21 cellular contexts compared by ENCODE assay signal in genomic region chr16:50430076-50430475, GRCh38.
"Had no signal": no experiment of that assay in that cellular context is flagged by ENCODE, and none has a peak within 500 bp of the region (broad histone marks: within the 10 kb centered on the region; RNA-seq: fewer than 3 reads in every experiment).

No MANE protein-coding gene starts in this region.

- H3K4me1 Mint-ChIP-seq: activated naive CD8-positive, alpha-beta T cell treated with anti-CD3 and anti-CD28 coated beads, Interleukin-2, amount 10 ng/mL, durations not matched to agents 7 days and 5 days; T-cell had no signal

- H3K27ac ChIP-seq: adrenal gland, KMS-11, Peyer's patch had no signal

- H3K4me2 ChIP-seq: KMS-11 had no signal

- DNase-seq: activated CD4-positive, alpha-beta T cell treated with anti-CD3 and anti-CD28 coated beads for 4 hours; activated CD4-positive, alpha-beta T cell treated with anti-CD3 and anti-CD28 coated beads, Interleukin-2, amount 50 U/mL, for 4 hours; activated CD8-positive, alpha-beta memory T cell treated with anti-CD3 and anti-CD28 coated beads, Interleukin-2, amount 50 U/mL, for 48 hours; activated CD8-positive, alpha-beta T cell treated with anti-CD3 and anti-CD28 coated beads, Interleukin-2, amount 10 ng/mL, durations not matched to agents 7 days and 5 days; activated naive CD4-positive, alpha-beta T cell treated with anti-CD3 and anti-CD28 coated beads, Interleukin-2, amount 50 U/mL, for 16 hours; activated naive CD8-positive, alpha-beta T cell treated with anti-CD3 and anti-CD28 coated beads, Interleukin-2, amount 10 ng/mL, durations not matched to agents 7 days and 5 days; activated T-cell treated with anti-CD3 and anti-CD28 coated beads, Interleukin-2, amount 50 U/mL, for 1 hour; adrenal gland; anterior cingulate cortex; MM.1S; NCI-H1105; NCI-H1436; NCI-H1694 treated with DMSO at 0.1 percent for 48 hours; NCI-H2029 treated with DMSO at 0.1 percent for 48 hours; NCI-H524; Peyer's patch; SHP77; T-cell; T-helper 2 cell had no signal

- H3K4me1 ChIP-seq: adrenal gland, Peyer's patch had no signal

- H3K9ac ChIP-seq: KMS-11 had no signal

- H3K36me3 Mint-ChIP-seq: activated naive CD8-positive, alpha-beta T cell treated with anti-CD3 and anti-CD28 coated beads, Interleukin-2, amount 10 ng/mL, durations not matched to agents 7 days and 5 days; T-cell had no signal

- H3K9me3 Mint-ChIP-seq: activated naive CD8-positive, alpha-beta T cell treated with anti-CD3 and anti-CD28 coated beads, Interleukin-2, amount 10 ng/mL, durations not matched to agents 7 days and 5 days; T-cell had no signal

- H3K36me3 ChIP-seq: adrenal gland, Peyer's patch had no signal

- H3K27ac Mint-ChIP-seq: activated CD8-positive, alpha-beta T cell treated with anti-CD3 and anti-CD28 coated beads, Interleukin-2, amount 10 ng/mL, durations not matched to agents 7 days and 5 days; activated naive CD8-positive, alpha-beta T cell treated with anti-CD3 and anti-CD28 coated beads, Interleukin-2, amount 10 ng/mL, durations not matched to agents 7 days and 5 days; T-cell had no signal

- ATAC-seq: activated CD4-positive, CD25-positive, alpha-beta regulatory T cell treated with anti-CD3 and anti-CD28 coated beads, Interleukin-2, amount 50 U/mL, for 24 hours; activated CD8-positive, alpha-beta T cell treated with anti-CD3 and anti-CD28 coated beads, Interleukin-2, amount 10 ng/mL, durations not matched to agents 7 days and 5 days; T-cell had no signal

- H3K4me3 Mint-ChIP-seq: activated CD8-positive, alpha-beta T cell treated with anti-CD3 and anti-CD28 coated beads, Interleukin-2, amount 10 ng/mL, durations not matched to agents 7 days and 5 days; activated naive CD8-positive, alpha-beta T cell treated with anti-CD3 and anti-CD28 coated beads, Interleukin-2, amount 10 ng/mL, durations not matched to agents 7 days and 5 days; T-cell had no signal

- H3K27me3 ChIP-seq: adrenal gland, Peyer's patch had no signal

- H3K9me3 ChIP-seq: adrenal gland, Peyer's patch had no signal

- H3K4me3 ChIP-seq: adrenal gland, Peyer's patch had no signal
